Comparison of ENCODE assay signal across 8 cellular contexts in genomic region chr7:5898480-5899224, GRCh38. TPM values are rescaled to one million over a fixed set of nuclear protein-coding genes. Genes with fewer than 3 reads are reported as not detected.
A peak's percentile ranks its signal among the peaks of the same experiment; 100 is the strongest.
DNase-seq lines count a peak whose midpoint lies in the region; ATAC-seq and TF ChIP-seq lines count a peak whose summit lies in the region.
"Not testable (repeated sequence)": the region's sequence is repeated elsewhere in the genome, so short reads cannot be mapped to it uniquely, and the experiment has no call there.

Gene CCZ1 (plus strand): TSS chr7:5898733. CDS start chr7:5898800, 67 bp downstream.

- WGBS in H9 (ENCODE audit: extremely low coverage, insufficient read length, low lambda C conversion rate): no CpG with 5 or more reads among the region's 64 CpGs

- H3K9ac ChIP-seq in H9 (ENCODE audit: extremely low read depth, insufficient read length, low read length): not testable (repeated sequence)

- H3K4me3 Mint-ChIP-seq in H9 (peak within 1 kb of the TSS; percentile 67 to 91), osteocyte (ENCODE audit: unreplicated experiment) (peak within 1 kb of the TSS; percentile 80)

- ATAC-seq in activated naive CD4-positive, alpha-beta T cell treated with anti-CD3 and anti-CD28 coated beads, Interleukin-2, amount 50 U/mL, for 72 hours: peak; percentile 95 to 97

- H3K9me3 Mint-ChIP-seq in H9; activated naive CD4-positive, alpha-beta T cell treated with anti-CD3 and anti-CD28 coated beads, Interleukin-2, amount 50 U/mL, for 72 hours; osteocyte (ENCODE audit: unreplicated experiment): not testable (repeated sequence)

- not testable (repeated sequence) for H3K4me2 ChIP-seq in H9 (ENCODE audit: insufficient read depth, insufficient read length, low read length)

- not testable (repeated sequence) for H2BK120ac ChIP-seq in H9 (ENCODE audit: low read depth, low read length, poor library complexity, severe bottlenecking)

- H3T11ph ChIP-seq in H9 (ENCODE audit: low read length): not testable (repeated sequence)

- H3K23me2 ChIP-seq in H9 (ENCODE audit: insufficient read length, low read depth, low read length, poor library complexity, severe bottlenecking): not testable (repeated sequence)

- peak; percentile 33 for TF ChIP-seq CTCF in GM10248 (IDR thresholded peaks at IDR 0.05; ENCODE audit: control extremely low read depth, extremely low read depth, low read depth, missing control alignments)
- peak; percentile 20; the same call in 1 of the 3 replicates for TF ChIP-seq CTCF in H9 (conservative IDR thresholded peaks at IDR 0.05)
- peak; percentile 37 for TF ChIP-seq CTCF in osteocyte (IDR thresholded peaks at IDR 0.05)

- not testable (repeated sequence) for H3K79me2 ChIP-seq in H9 (ENCODE audit: insufficient read depth, low read length)

- not testable (repeated sequence) for H2BK20ac ChIP-seq in H9 (ENCODE audit: low read depth, low read length, poor library complexity, severe bottlenecking)

- not testable (repeated sequence) for H3K27me3 Mint-ChIP-seq in H9 (ENCODE audit: low read depth); osteocyte (ENCODE audit: unreplicated experiment)

- H3K9me3 ChIP-seq in H9 (ENCODE audit: control insufficient read depth, low read depth, low read length): not testable (repeated sequence)

- not testable (repeated sequence) for H4K8ac ChIP-seq in H9 (replicated peaks; ENCODE audit: insufficient read length, low read depth, low read length)

- not testable (repeated sequence) for H3K4me1 ChIP-seq in H9 (ENCODE audit: insufficient read depth, low read length)

- H3K18ac ChIP-seq in H9 (ENCODE audit: insufficient read length, low read depth, low read length): not testable (repeated sequence)

- not testable (repeated sequence) for H4K91ac ChIP-seq in H9 (ENCODE audit: insufficient read length, low read depth, low read length)

- not testable (repeated sequence) for H3K27me3 ChIP-seq in H9 (ENCODE audit: insufficient read depth, low read length)

- peaks cover 2 to 15% (median 13%) of the 10 kb centered on the region in 3 experiments; a peak in 5 of 7 replicates for H3K36me3 Mint-ChIP-seq in H9 (ENCODE audit: insufficient read depth in 1 of 3, low read depth in 3 of 3)
- not testable (repeated sequence) for H3K36me3 Mint-ChIP-seq in activated naive CD4-positive, alpha-beta T cell treated with anti-CD3 and anti-CD28 coated beads, Interleukin-2, amount 50 U/mL, for 72 hours; osteocyte (ENCODE audit: unreplicated experiment)

- not testable (repeated sequence) for H3K23ac ChIP-seq in H9 (ENCODE audit: insufficient read length, low read depth, low read length)

- H2BK5ac ChIP-seq in H9 (ENCODE audit: insufficient read length, low read length): not testable (repeated sequence)

- H3K14ac ChIP-seq in H9 (ENCODE audit: insufficient read depth, low read length): not testable (repeated sequence)

- not testable (repeated sequence) for H3K79me1 ChIP-seq in H9 (ENCODE audit: insufficient read depth, low read depth, low read length, poor library complexity, severe bottlenecking)

- not testable (repeated sequence) for H4K20me1 ChIP-seq in H9 (ENCODE audit: control insufficient read depth, insufficient read depth, insufficient read length)

- POLR2A ChIA-PET in GM10248 (lab: Yijun Ruan, JAX): not testable (repeated sequence)

- not testable (repeated sequence) for H2BK15ac ChIP-seq in H9 (ENCODE audit: low read depth, low read length)

- not testable (repeated sequence) for H4K5ac ChIP-seq in H9 (ENCODE audit: insufficient read length, low read depth, low read length)

- not testable (repeated sequence) for H2AFZ ChIP-seq in H9 (ENCODE audit: low read length)

- not testable (repeated sequence) for H3K4me1 Mint-ChIP-seq in H9; osteocyte (ENCODE audit: unreplicated experiment)

- not testable (repeated sequence) for H2BK12ac ChIP-seq in H9 (ENCODE audit: insufficient read length, low read depth, low read length)

- H3K27ac ChIP-seq in H9 (ENCODE audit: insufficient read length, low read depth, low read length): not testable (repeated sequence)

- H2AK5ac ChIP-seq in H9 (ENCODE audit: insufficient read length, low read length): not testable (repeated sequence)

- CTCF ChIA-PET in GM10248 (lab: Yijun Ruan, JAX): not testable (repeated sequence)

- peak; percentile 35 for DNase-seq in GM10248 (ENCODE audit: extremely low spot score)
- peak; percentile 72 for DNase-seq in H9
- DNase-seq in M059J (ENCODE audit: low read depth): peak; percentile 51
- DNase-seq in SW 1271 (lab: John Stamatoyannopoulos, UW): peak; percentile 4 to 54
- peak; percentile 61 to 78 for DNase-seq in activated naive CD4-positive, alpha-beta T cell treated with anti-CD3 and anti-CD28 coated beads, Interleukin-2, amount 50 U/mL, for 72 hours (ENCODE audit: low spot score in 2 of 2)
- peak; percentile 63 for DNase-seq in glomerular visceral epithelial cell (ENCODE audit: extremely low spot score)
- DNase-seq in osteocyte (ENCODE audit: extremely low spot score, unreplicated experiment): not testable (repeated sequence)
- DNase-seq in superior temporal gyrus (ENCODE audit: extremely low spot score): peak; percentile 40

- H3K27ac Mint-ChIP-seq in H9: peak within 1 kb of the TSS; percentile 64 to 76 (median 69); a peak in 5 of 7 replicates
- H3K27ac Mint-ChIP-seq in activated naive CD4-positive, alpha-beta T cell treated with anti-CD3 and anti-CD28 coated beads, Interleukin-2, amount 50 U/mL, for 72 hours: peak within 1 kb of the TSS; percentile 81 to 88
- H3K27ac Mint-ChIP-seq in osteocyte (ENCODE audit: unreplicated experiment): peak within 1 kb of the TSS; percentile 85

- H3K56ac ChIP-seq in H9 (ENCODE audit: insufficient read length, low read depth, low read length): not testable (repeated sequence)

- not testable (repeated sequence) for H3K4ac ChIP-seq in H9 (ENCODE audit: low read depth, low read length)

RNA-seq across cellular contexts. Expression of gene CCZ1, which starts in this region (rescaled TPM):
- total RNA-seq in H9 (2021) (139 and 146 TPM in 2 replicates), osteocyte (90.5 and 95.3 TPM in 2 replicates)
- 92.8 and 114 TPM in 2 replicates for total RNA-seq in M059J (2014; rRNA removed; shearing (Covaris generic))
- total RNA-seq in activated naive CD4-positive, alpha-beta T cell treated with anti-CD3 and anti-CD28 coated beads, Interleukin-2, amount 50 U/mL, for 72 hours: 10 to 100 TPM; 78.8 to 97.3 TPM
